ENCODE assay signal across 3 cellular contexts in genomic region chr5:172768098-172768572, GRCh38.
TF ChIP-seq lines count a peak whose summit lies in the region.

No MANE protein-coding gene starts in this region.

TF ChIP-seq in HEK293, 187 proteins besides CTCF, POLR2A, EP300 and RAD21 (continues in another document):
- TF ChIP-seq, protein P1, sequence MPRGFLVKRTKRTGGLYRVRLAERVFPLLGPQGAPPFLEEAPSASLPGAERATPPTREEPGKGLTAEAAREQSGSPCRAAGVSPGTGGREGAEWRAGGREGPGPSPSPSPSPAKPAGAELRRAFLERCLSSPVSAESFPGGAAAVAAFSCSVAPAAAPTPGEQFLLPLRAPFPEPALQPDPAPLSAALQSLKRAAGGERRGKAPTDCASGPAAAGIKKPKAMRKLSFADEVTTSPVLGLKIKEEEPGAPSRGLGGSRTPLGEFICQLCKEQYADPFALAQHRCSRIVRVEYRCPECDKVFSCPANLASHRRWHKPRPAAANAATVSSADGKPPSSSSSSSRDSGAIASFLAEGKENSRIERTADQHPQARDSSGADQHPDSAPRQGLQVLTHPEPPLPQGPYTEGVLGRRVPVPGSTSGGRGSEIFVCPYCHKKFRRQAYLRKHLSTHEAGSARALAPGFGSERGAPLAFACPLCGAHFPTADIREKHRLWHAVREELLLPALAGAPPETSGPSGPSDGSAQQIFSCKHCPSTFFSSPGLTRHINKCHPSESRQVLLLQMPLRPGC (tag by site-specific recombination; IDR thresholded peaks at IDR 0.05) = no peak
- TF ChIP-seq ZSCAN23 (tag by site-specific recombination; IDR thresholded peaks at IDR 0.05) (no peak), ZNF776 (tag by site-specific recombination; IDR thresholded peaks at IDR 0.05; ENCODE audit: borderline replicate concordance) (no peak), ZNF585B (tag by site-specific recombination; IDR thresholded peaks at IDR 0.05) (no peak), ZNF10 (tag by site-specific recombination; IDR thresholded peaks at IDR 0.05) (no peak), SP3 (tag by site-specific recombination; IDR thresholded peaks at IDR 0.05) (no peak), ZEB2 (tag by site-specific recombination; IDR thresholded peaks at IDR 0.05) (no peak), ZNF610 (tag by site-specific recombination; IDR thresholded peaks at IDR 0.05; ENCODE audit: borderline replicate concordance) (no peak), ZNF184 (tag by site-specific recombination; IDR thresholded peaks at IDR 0.05) (no peak), ZNF157 (tag by site-specific recombination; IDR thresholded peaks at IDR 0.05) (no peak), ZNF544 (tag by site-specific recombination; IDR thresholded peaks at IDR 0.05) (no peak), ZNF837 (tag by site-specific recombination; IDR thresholded peaks at IDR 0.05) (no peak), TCF7L2 (IDR thresholded peaks at IDR 0.05; ENCODE audit: borderline replicate concordance, low read depth, low read length) (no peak), ZNF548 (tag by site-specific recombination; IDR thresholded peaks at IDR 0.05) (no peak)
- TF ChIP-seq, protein P2, sequence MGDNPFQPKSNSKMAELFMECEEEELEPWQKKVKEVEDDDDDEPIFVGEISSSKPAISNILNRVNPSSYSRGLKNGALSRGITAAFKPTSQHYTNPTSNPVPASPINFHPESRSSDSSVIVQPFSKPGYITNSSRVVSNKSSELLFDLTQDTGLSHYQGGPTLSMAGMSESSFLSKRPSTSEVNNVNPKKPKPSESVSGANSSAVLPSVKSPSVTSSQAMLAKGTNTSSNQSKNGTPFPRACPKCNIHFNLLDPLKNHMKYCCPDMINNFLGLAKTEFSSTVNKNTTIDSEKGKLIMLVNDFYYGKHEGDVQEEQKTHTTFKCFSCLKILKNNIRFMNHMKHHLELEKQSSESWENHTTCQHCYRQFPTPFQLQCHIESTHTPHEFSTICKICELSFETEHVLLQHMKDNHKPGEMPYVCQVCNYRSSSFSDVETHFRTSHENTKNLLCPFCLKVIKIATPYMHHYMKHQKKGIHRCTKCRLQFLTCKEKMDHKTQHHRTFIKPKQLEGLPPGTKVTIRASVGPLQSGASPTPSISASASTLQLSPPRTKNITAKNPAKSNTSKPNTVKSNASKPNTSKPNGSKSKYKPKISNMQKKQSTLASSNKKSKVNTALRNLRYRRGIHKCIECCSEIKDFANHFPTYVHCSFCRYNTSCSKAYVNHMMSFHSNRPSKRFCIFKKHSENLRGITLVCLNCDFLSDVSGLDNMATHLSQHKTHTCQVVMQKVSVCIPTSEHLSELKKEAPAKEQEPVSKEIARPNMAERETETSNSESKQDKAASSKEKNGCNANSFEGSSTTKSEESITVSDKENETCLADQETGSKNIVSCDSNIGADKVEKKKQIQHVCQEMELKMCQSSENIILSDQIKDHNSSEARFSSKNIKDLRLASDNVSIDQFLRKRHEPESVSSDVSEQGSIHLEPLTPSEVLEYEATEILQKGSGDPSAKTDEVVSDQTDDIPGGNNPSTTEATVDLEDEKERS (tag by site-specific recombination; IDR thresholded peaks at IDR 0.05) = no peak

TF ChIP-seq in K562, 482 proteins besides CTCF, POLR2A, EP300 and RAD21:
- TF ChIP-seq POLR2AphosphoS5 (IDR thresholded peaks at IDR 0.05; ENCODE audit: control insufficient read depth, insufficient read depth, low read depth, low read length) = 0 out of 2 replicates have a peak, but pooled peaks have one; percentile 13
- TF ChIP-seq MCM3 (IDR thresholded peaks at IDR 0.05) = no peak
TF ChIP-seq in K562: peak in this region for 1.

TF ChIP-seq in HepG2, 621 proteins besides CTCF, POLR2A, EP300 and RAD21:
- TF ChIP-seq ONECUT2 (CRISPR knock-in tag; IDR thresholded peaks at IDR 0.05) = no peak
- no peak for TF ChIP-seq ZBTB33 (CRISPR knock-in tag; IDR thresholded peaks at IDR 0.05)
- TF ChIP-seq CBFB (CRISPR knock-in tag; IDR thresholded peaks at IDR 0.05) = no peak
- peak; percentile 12 for TF ChIP-seq ASH2L (IDR thresholded peaks at IDR 0.05; ENCODE audit: insufficient read length, low read depth, low read length)
